7 cellular contexts compared by ENCODE assay signal in genomic region chr3:124878561-124879394, GRCh38. TPM values are rescaled to one million over a fixed set of nuclear protein-coding genes. Genes with fewer than 3 reads are reported as not detected.
DNase-seq lines count a peak whose midpoint lies in the region; ATAC-seq, FAIRE-seq and TF ChIP-seq lines count a peak whose summit lies in the region.

No MANE protein-coding gene starts in this region.

- RAD21 ChIA-PET in HCT116 (lab: Charles Lee; ENCODE audit: low non-redundant PET in 1 of 2, low total read pairs in 2 of 2, uncharacterized antibody in 2 of 2, unreplicated experiment in 2 of 2) = no interaction called here

- DNase-seq in HCT116 (ENCODE audit: low read depth, low spot score) (peak; percentile 89), SIG-M5 (lab: John Stamatoyannopoulos, UW) (peak; percentile 65), epithelial cell of prostate (ENCODE audit: low read depth, low spot score) (peak; percentile 87), osteoblast (ENCODE audit: insufficient read length, low spot score, missing footprints) (peak; percentile 90), GM19239 (ENCODE audit: insufficient read length, low spot score) (no peak)

- H3K27me3 ChIP-seq in HCT116 (ENCODE audit: insufficient read depth, low read length) = no peaks in the 10 kb centered on the region
- no peaks in the 10 kb centered on the region for H3K27me3 ChIP-seq in osteoblast (ENCODE audit: insufficient read depth, low read length)

- POLR2A ChIA-PET in HCT116 (lab: Charles Lee) = no interaction called here

- H2AFZ ChIP-seq in HCT116 (ENCODE audit: low read depth, low read length, poor library complexity, severe bottlenecking) = no peak overlapping the region
- H2AFZ ChIP-seq in osteoblast (ENCODE audit: low read length) = no peak overlapping the region

- peaks cover 23% of the 10 kb centered on the region for H3K79me2 ChIP-seq in HCT116 (ENCODE audit: insufficient read depth, low read length)
- H3K79me2 ChIP-seq in osteoblast (ENCODE audit: insufficient read depth, low read length) = peaks cover 90% of the 10 kb centered on the region

- intact Hi-C loops in HCT116 (cut with micrococcal nuclease) = loop anchor here (1.0 to 2.0 kb wide), 3 partner anchors 9 to 66 kb away; partner anchors contain the start of gene ITGB5

- FAIRE-seq in GM19239 (lab: Jason Lieb, UNC) = no peak

- H3K9me2 ChIP-seq in HCT116 (ENCODE audit: insufficient read depth) = no peaks in the 10 kb centered on the region

- H3K4me3 ChIP-seq in HCT116 (replicated peaks in 1 of 2; ENCODE audit: low read depth in 1 of 2, low read length in 2 of 2) (peak overlapping the region in 1 of 2 experiments; percentile 35; a peak in 2 of 4 replicates), osteoblast (ENCODE audit: insufficient read depth, low read length) (peak overlapping the region; percentile 23)

- H3K4me1 ChIP-seq in HCT116 (ENCODE audit: control insufficient read depth in 1 of 2, insufficient read depth in 2 of 2, low read length in 2 of 2) = peaks cover 76 to 82% of the 10 kb centered on the region in 2 experiments
- H3K4me1 ChIP-seq in osteoblast (ENCODE audit: insufficient read depth, low read length) = peaks cover 60% of the 10 kb centered on the region

- H4K20me1 ChIP-seq in HCT116 (ENCODE audit: insufficient read depth) (no peaks in the 10 kb centered on the region), osteoblast (ENCODE audit: insufficient read depth, low read length) (no peaks in the 10 kb centered on the region)

- BruUV-seq in HCT116 (replicated peaks; lab: Mats Ljungman, UMichigan) = no TSS peak

- H3K4me2 ChIP-seq in HCT116 (ENCODE audit: low read length) (peak overlapping the region; percentile 69), osteoblast (ENCODE audit: insufficient read depth, low read length) (peak overlapping the region; percentile 65)

- CTCF ChIA-PET in HCT116 (lab: Charles Lee) = interaction anchor here (1.1 to 1.4 kb wide), 2 partner anchors 22 to 118 kb away, joined by 3 to 4 read pairs; no protein-coding TSS in a partner anchor

- TF ChIP-seq RAD21 in HCT116 (IDR thresholded peaks at IDR 0.05; ENCODE audit: low read depth) = peak; percentile 14

- peak overlapping the region; percentile 26; the same call in 1 of the 2 replicates for H3K9ac ChIP-seq in HCT116 (ENCODE audit: low read length)

- no peak for TF ChIP-seq POLR2A in HCT116 (IDR thresholded peaks at IDR 0.05; ENCODE audit: borderline replicate concordance, extremely low read depth, insufficient read depth, insufficient read length)

- H3K36me3 ChIP-seq in HCT116 (ENCODE audit: control insufficient read depth in 1 of 2, insufficient read depth in 2 of 2, low read length in 2 of 2) = no peaks in the 10 kb centered on the region
- peaks cover 5% of the 10 kb centered on the region for H3K36me3 ChIP-seq in osteoblast (ENCODE audit: insufficient read depth, low read length)

- H3K9me3 ChIP-seq in HCT116 (ENCODE audit: control insufficient read depth in 1 of 2, insufficient read depth in 1 of 2, low read depth in 1 of 2, low read length in 2 of 2) (no peaks in the 10 kb centered on the region), osteoblast (ENCODE audit: low read depth, low read length) (no peaks in the 10 kb centered on the region)

- H3K27ac ChIP-seq in HCT116 (ENCODE audit: low read depth, low read length) = peak overlapping the region; percentile 73
- H3K27ac ChIP-seq in epithelial cell of prostate = peak overlapping the region; percentile 97
- peak overlapping the region; percentile 81 for H3K27ac ChIP-seq in osteoblast (ENCODE audit: low read depth, low read length)

- no peak for TF ChIP-seq CTCF in HCT116 (IDR thresholded peaks at IDR 0.05 in 2 of 3, conservative IDR thresholded peaks at IDR 0.05 in 1 of 3; ENCODE audit: borderline replicate concordance in 1 of 3, insufficient read depth in 1 of 3, low read depth in 2 of 3, low read length in 2 of 3)
- TF ChIP-seq CTCF in osteoblast (IDR thresholded peaks at IDR 0.05; ENCODE audit: extremely low read depth, low read depth, low read length) = no peak

- peak; percentile 83 for ATAC-seq in HCT116
- no peak for ATAC-seq in activated CD4-positive, CD25-positive, alpha-beta regulatory T cell treated with anti-CD3 and anti-CD28 coated beads, Interleukin-2, amount 50 U/mL, for 24 hours
- no peak for ATAC-seq in HG02840 (IDR thresholded peaks at IDR 0.05; ENCODE audit: low FRiP score, unreplicated experiment)

TF ChIP-seq in HCT116, 20 proteins besides CTCF, POLR2A, EP300 and RAD21:
- TF ChIP-seq ZFX (IDR thresholded peaks at IDR 0.05) (no peak), POLR2AphosphoS5 (IDR thresholded peaks at IDR 0.05; ENCODE audit: low read depth, low read length) (peak; percentile 61; the same call in 1 of the 2 replicates), ZBTB33 (IDR thresholded peaks at IDR 0.05; ENCODE audit: extremely low read depth, insufficient replicate concordance, low read length) (no peak), CBX3 (IDR thresholded peaks at IDR 0.05; ENCODE audit: low read depth) (peak; percentile 84), ZNF274 (IDR thresholded peaks at IDR 0.05; ENCODE audit: low read depth, low read length) (no peak), ATF3 (IDR thresholded peaks at IDR 0.05) (no peak), SRF (IDR thresholded peaks at IDR 0.05; ENCODE audit: low read depth) (peak; percentile 80), FOSL1 (IDR thresholded peaks at IDR 0.05; ENCODE audit: low read depth) (peak; percentile 88), REST (IDR thresholded peaks at IDR 0.05; ENCODE audit: low read depth) (no peak), MAX (IDR thresholded peaks at IDR 0.05) (peak; percentile 68), ELF1 (IDR thresholded peaks at IDR 0.05; ENCODE audit: borderline replicate concordance, low read depth) (no peak), TCF7L2 (IDR thresholded peaks at IDR 0.05; ENCODE audit: borderline replicate concordance, extremely low read depth, insufficient read depth, insufficient read length) (peak; percentile 91), EZH2phosphoT487 (IDR thresholded peaks at IDR 0.05; ENCODE audit: borderline replicate concordance) (no peak), CEBPB (IDR thresholded peaks at IDR 0.05; ENCODE audit: low read depth) (peak; percentile 92), EZH2 (IDR thresholded peaks at IDR 0.05) (no peak), YY1 (IDR thresholded peaks at IDR 0.05; ENCODE audit: extremely low read depth, insufficient replicate concordance, low read depth, low read length) (peak; percentile 42), SIN3A (IDR thresholded peaks at IDR 0.05; ENCODE audit: low read depth) (peak; percentile 71), JUND (IDR thresholded peaks at IDR 0.05) (peak; percentile 95), SP1 (IDR thresholded peaks at IDR 0.05; ENCODE audit: low read depth) (peak; percentile 91), EGR1 (IDR thresholded peaks at IDR 0.05; ENCODE audit: low read depth) (no peak; the same call in 1 of the 2 replicates)

RNA-seq across cellular contexts. Expression of gene ITGB5, which starts 8.4 kb away (rescaled TPM):
- total RNA-seq in HCT116 (2021; ENCODE audit: unreplicated experiment) (77.8 TPM), osteoblast (400 and 433 TPM in 2 replicates)
- polyA plus RNA-seq in HCT116 (2012) = 96.5 and 115 TPM in 2 replicates

RNA-seq across cellular contexts. Expression of gene MUC13, which starts 55.8 kb away (rescaled TPM):
- total RNA-seq in HCT116 (2021; ENCODE audit: unreplicated experiment) = 0.44 TPM
- 0.22 and 0.29 TPM in 2 replicates for polyA plus RNA-seq in HCT116 (2012)
- total RNA-seq in osteoblast = not detected in 2 replicates
